1 cellular context compared by ENCODE assay signal in genomic region chr11:86291466-86292262, GRCh38.
TF ChIP-seq lines count a peak whose summit lies in the region.

No MANE protein-coding gene starts in this region.

TF ChIP-seq in K562, 482 proteins besides CTCF, POLR2A, EP300 and RAD21 (continued from another document and continues in another):
- TF ChIP-seq SIN3B (IDR thresholded peaks at IDR 0.05; ENCODE audit: low read depth) (no peak), PML (IDR thresholded peaks at IDR 0.05; ENCODE audit: low read length) (no peak), ZBTB34 (CRISPR knock-in tag; IDR thresholded peaks at IDR 0.05) (no peak), MTF1 (CRISPR knock-in tag; IDR thresholded peaks at IDR 0.05; ENCODE audit: borderline replicate concordance) (no peak), HSF4 (CRISPR knock-in tag; IDR thresholded peaks at IDR 0.05; ENCODE audit: borderline replicate concordance) (no peak), DEAF1 (CRISPR knock-in tag; IDR thresholded peaks at IDR 0.05) (peak; percentile 73; the same call in 1 of the 2 replicates), WHSC1 (IDR thresholded peaks at IDR 0.05; ENCODE audit: low read length) (no peak), KAT2B (IDR thresholded peaks at IDR 0.05; ENCODE audit: low read depth, low read length) (no peak), SMARCA4 (IDR thresholded peaks at IDR 0.05) (no peak), CAMTA2 (CRISPR knock-in tag; conservative IDR thresholded peaks at IDR 0.05) (no peak), RUNX1 (IDR thresholded peaks at IDR 0.05; ENCODE audit: low read depth) (no peak), VEZF1 (CRISPR knock-in tag; IDR thresholded peaks at IDR 0.05) (peak; percentile 19; the same call in 1 of the 2 replicates), ZNF23 (CRISPR knock-in tag; IDR thresholded peaks at IDR 0.05) (no peak), ZNF184 (CRISPR knock-in tag; IDR thresholded peaks at IDR 0.05) (no peak), PATZ1 (CRISPR knock-in tag; IDR thresholded peaks at IDR 0.05; ENCODE audit: borderline replicate concordance) (no peak), MNT (conservative IDR thresholded peaks at IDR 0.05) (no peak), HMGXB4 (CRISPR knock-in tag; IDR thresholded peaks at IDR 0.05) (no peak), ZNF282 (CRISPR knock-in tag; IDR thresholded peaks at IDR 0.05) (no peak), MLLT1 (IDR thresholded peaks at IDR 0.05) (0 out of 4 replicates have a peak, but pooled peaks of 1 of the 2 experiments have one; percentile 47), ZBTB33 (CRISPR knock-in tag; IDR thresholded peaks at IDR 0.05) (no peak), E2F5 (CRISPR knock-in tag; IDR thresholded peaks at IDR 0.05) (no peak), RFX1 (IDR thresholded peaks at IDR 0.05) (no peak), HNRNPLL (IDR thresholded peaks at IDR 0.05; ENCODE audit: low read depth, low read length, poor library complexity, severe bottlenecking) (no peak), ZNF280B (CRISPR knock-in tag; IDR thresholded peaks at IDR 0.05) (no peak), ZNF384 (IDR thresholded peaks at IDR 0.05; ENCODE audit: low read depth, low read length) (peak; percentile 98), POLR2H (tag; IDR thresholded peaks at IDR 0.05; ENCODE audit: low read depth) (no peak), ZNF239 (CRISPR knock-in tag; IDR thresholded peaks at IDR 0.05) (no peak), MCM5 (IDR thresholded peaks at IDR 0.05; ENCODE audit: low read depth) (no peak), SMARCA5 (IDR thresholded peaks at IDR 0.05) (no peak), MAFG (tag; conservative IDR thresholded peaks at IDR 0.05) (no peak), DIDO1 (tag; IDR thresholded peaks at IDR 0.05; ENCODE audit: low read depth) (no peak), ZNF79 (CRISPR knock-in tag; IDR thresholded peaks at IDR 0.05; ENCODE audit: low read depth) (no peak), HCFC1 (IDR thresholded peaks at IDR 0.05; ENCODE audit: low read depth, low read length) (no peak), THRA (IDR thresholded peaks at IDR 0.05) (no peak), ZNF707 (CRISPR knock-in tag; conservative IDR thresholded peaks at IDR 0.05) (no peak), POU5F1 (IDR thresholded peaks at IDR 0.05; ENCODE audit: borderline replicate concordance, low read depth, low read length, partially characterized antibody) (no peak), SPI1 (IDR thresholded peaks at IDR 0.05; ENCODE audit: borderline replicate concordance, low read depth, low read length) (no peak), FOXP4 (CRISPR knock-in tag; IDR thresholded peaks at IDR 0.05; ENCODE audit: borderline replicate concordance) (no peak), FOXA1 (IDR thresholded peaks at IDR 0.05; ENCODE audit: borderline replicate concordance) (no peak), CHD2 (IDR thresholded peaks at IDR 0.05; ENCODE audit: low read depth, low read length) (no peak), IRF2 (CRISPR knock-in tag; IDR thresholded peaks at IDR 0.05) (no peak), ZNF76 (CRISPR knock-in tag; IDR thresholded peaks at IDR 0.05; ENCODE audit: borderline replicate concordance) (no peak), DACH1 (IDR thresholded peaks at IDR 0.05; ENCODE audit: partially characterized antibody) (no peak)
